Comparison of ENCODE assay signal across 8 cellular contexts in the genomic region with DNA sequence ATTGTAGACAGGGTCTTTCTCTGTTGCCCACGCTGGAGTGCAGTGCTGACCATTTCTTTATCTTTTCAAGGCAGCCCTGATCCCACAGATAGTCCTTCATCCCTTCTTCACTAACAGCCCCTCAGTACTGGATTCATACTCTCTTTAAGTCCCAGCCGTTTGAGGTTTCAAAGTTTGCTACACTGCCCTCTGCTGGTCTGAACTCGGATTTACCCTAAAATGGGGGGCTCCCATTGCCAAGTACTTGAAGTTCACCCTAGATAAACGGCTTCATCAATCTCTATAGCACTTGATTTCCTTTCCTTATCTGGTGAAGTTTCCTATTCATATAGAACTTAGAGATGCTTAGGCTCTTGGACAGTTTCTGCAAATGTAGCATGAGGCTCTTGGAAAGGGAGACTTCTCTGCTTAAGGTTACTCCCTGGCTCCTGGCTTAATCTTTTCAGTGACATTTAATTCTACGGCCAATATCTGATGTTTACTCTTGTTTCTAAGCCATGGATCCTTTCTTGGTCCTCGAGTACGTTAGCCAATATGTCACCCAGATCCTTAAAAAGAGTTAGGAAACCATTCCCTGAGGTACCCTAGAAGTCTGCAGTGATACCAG.
A peak's percentile ranks its signal among the peaks of the same experiment; 100 is the strongest.
DNase-seq lines count a peak whose midpoint lies in the region; ATAC-seq and TF ChIP-seq lines count a peak whose summit lies in the region.

No MANE protein-coding gene starts in this region.

- DNase-seq in AML-193 (lab: John Stamatoyannopoulos, UW) = peak; percentile 63 to 78
- peak; percentile 24 for DNase-seq in LoVo (ENCODE audit: low spot score)
- DNase-seq in activated naive CD4-positive, alpha-beta T cell treated with anti-CD3 and anti-CD28 coated beads, Interleukin-2, amount 10 ng/mL, durations not matched to agents 7 days and 5 days = peak; percentile 73
- peak; percentile 36 for DNase-seq in hepatic stellate cell (ENCODE audit: low spot score)
- DNase-seq in stimulated activated CD4-positive, alpha-beta T cell treated with anti-CD3 and anti-CD28 coated beads, Interleukin-15, amount 100 ng/mL, for 48 hours (ENCODE audit: low read depth in 2 of 2) = peak; percentile 29 to 42

- CTCF ChIA-PET in activated naive CD4-positive, alpha-beta T cell treated with anti-CD3 and anti-CD28 coated beads, Interleukin-2, amount 10 ng/mL, durations not matched to agents 7 days and 5 days (lab: Charles Lee) = interaction anchor here (1.0 to 4.3 kb wide), 4 partner anchors 8 to 337 kb away, joined by 3 to 21 read pairs (median 19); no protein-coding TSS in a partner anchor

- no peaks in the 10 kb centered on the region for H3K36me3 Mint-ChIP-seq in activated naive CD4-positive, alpha-beta T cell treated with anti-CD3 and anti-CD28 coated beads, Interleukin-2, amount 10 ng/mL, durations not matched to agents 7 days and 5 days

- no peak overlapping the region for H3K27ac Mint-ChIP-seq in activated naive CD4-positive, alpha-beta T cell treated with anti-CD3 and anti-CD28 coated beads, Interleukin-2, amount 10 ng/mL, durations not matched to agents 7 days and 5 days

- ATAC-seq in GM19043 (IDR thresholded peaks at IDR 0.05; ENCODE audit: low read depth, unreplicated experiment) = peak; percentile 86
- ATAC-seq in SK-N-SH treated with all-trans-retinoic acid at 6 μM for 48 hours = peak; percentile 94
- no peak for ATAC-seq in HG02840 (IDR thresholded peaks at IDR 0.05; ENCODE audit: low FRiP score, unreplicated experiment)

- peaks cover 8% of the 10 kb centered on the region for H3K27me3 Mint-ChIP-seq in activated naive CD4-positive, alpha-beta T cell treated with anti-CD3 and anti-CD28 coated beads, Interleukin-2, amount 10 ng/mL, durations not matched to agents 7 days and 5 days

- H3K9me3 Mint-ChIP-seq in activated naive CD4-positive, alpha-beta T cell treated with anti-CD3 and anti-CD28 coated beads, Interleukin-2, amount 10 ng/mL, durations not matched to agents 7 days and 5 days = no peaks in the 10 kb centered on the region

- no peak overlapping the region for H3K4me3 Mint-ChIP-seq in activated naive CD4-positive, alpha-beta T cell treated with anti-CD3 and anti-CD28 coated beads, Interleukin-2, amount 10 ng/mL, durations not matched to agents 7 days and 5 days

- no peaks in the 10 kb centered on the region for H3K4me1 Mint-ChIP-seq in activated naive CD4-positive, alpha-beta T cell treated with anti-CD3 and anti-CD28 coated beads, Interleukin-2, amount 10 ng/mL, durations not matched to agents 7 days and 5 days

TF ChIP-seq in SK-N-SH treated with all-trans-retinoic acid at 6 μM for 48 hours, 23 proteins besides CTCF, POLR2A, EP300 and RAD21:
- TF ChIP-seq, protein P1, sequence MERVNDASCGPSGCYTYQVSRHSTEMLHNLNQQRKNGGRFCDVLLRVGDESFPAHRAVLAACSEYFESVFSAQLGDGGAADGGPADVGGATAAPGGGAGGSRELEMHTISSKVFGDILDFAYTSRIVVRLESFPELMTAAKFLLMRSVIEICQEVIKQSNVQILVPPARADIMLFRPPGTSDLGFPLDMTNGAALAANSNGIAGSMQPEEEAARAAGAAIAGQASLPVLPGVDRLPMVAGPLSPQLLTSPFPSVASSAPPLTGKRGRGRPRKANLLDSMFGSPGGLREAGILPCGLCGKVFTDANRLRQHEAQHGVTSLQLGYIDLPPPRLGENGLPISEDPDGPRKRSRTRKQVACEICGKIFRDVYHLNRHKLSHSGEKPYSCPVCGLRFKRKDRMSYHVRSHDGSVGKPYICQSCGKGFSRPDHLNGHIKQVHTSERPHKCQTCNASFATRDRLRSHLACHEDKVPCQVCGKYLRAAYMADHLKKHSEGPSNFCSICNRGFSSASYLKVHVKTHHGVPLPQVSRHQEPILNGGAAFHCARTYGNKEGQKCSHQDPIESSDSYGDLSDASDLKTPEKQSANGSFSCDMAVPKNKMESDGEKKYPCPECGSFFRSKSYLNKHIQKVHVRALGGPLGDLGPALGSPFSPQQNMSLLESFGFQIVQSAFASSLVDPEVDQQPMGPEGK (CRISPR knock-in tag; IDR thresholded peaks at IDR 0.05; ENCODE audit: borderline replicate concordance) = no peak
- TF ChIP-seq RARB (CRISPR knock-in tag; IDR thresholded peaks at IDR 0.05) (no peak), OSR1 (CRISPR knock-in tag; IDR thresholded peaks at IDR 0.05) (no peak), ZNF8 (CRISPR knock-in tag; IDR thresholded peaks at IDR 0.05) (no peak), ZNF565 (CRISPR knock-in tag; conservative IDR thresholded peaks at IDR 0.05; ENCODE audit: low read depth) (no peak), CSDC2 (CRISPR knock-in tag; IDR thresholded peaks at IDR 0.05) (no peak), PPARA (CRISPR knock-in tag; IDR thresholded peaks at IDR 0.05; ENCODE audit: borderline replicate concordance) (no peak), GLIS3 (CRISPR knock-in tag; IDR thresholded peaks at IDR 0.05) (no peak)
- TF ChIP-seq, protein P2, sequence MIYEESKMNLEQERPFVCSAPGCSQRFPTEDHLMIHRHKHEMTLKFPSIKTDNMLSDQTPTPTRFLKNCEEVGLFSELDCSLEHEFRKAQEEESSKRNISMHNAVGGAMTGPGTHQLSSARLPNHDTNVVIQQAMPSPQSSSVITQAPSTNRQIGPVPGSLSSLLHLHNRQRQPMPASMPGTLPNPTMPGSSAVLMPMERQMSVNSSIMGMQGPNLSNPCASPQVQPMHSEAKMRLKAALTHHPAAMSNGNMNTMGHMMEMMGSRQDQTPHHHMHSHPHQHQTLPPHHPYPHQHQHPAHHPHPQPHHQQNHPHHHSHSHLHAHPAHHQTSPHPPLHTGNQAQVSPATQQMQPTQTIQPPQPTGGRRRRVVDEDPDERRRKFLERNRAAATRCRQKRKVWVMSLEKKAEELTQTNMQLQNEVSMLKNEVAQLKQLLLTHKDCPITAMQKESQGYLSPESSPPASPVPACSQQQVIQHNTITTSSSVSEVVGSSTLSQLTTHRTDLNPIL (CRISPR knock-in tag; IDR thresholded peaks at IDR 0.05; ENCODE audit: low read depth) = no peak
- TF ChIP-seq, protein P3, sequence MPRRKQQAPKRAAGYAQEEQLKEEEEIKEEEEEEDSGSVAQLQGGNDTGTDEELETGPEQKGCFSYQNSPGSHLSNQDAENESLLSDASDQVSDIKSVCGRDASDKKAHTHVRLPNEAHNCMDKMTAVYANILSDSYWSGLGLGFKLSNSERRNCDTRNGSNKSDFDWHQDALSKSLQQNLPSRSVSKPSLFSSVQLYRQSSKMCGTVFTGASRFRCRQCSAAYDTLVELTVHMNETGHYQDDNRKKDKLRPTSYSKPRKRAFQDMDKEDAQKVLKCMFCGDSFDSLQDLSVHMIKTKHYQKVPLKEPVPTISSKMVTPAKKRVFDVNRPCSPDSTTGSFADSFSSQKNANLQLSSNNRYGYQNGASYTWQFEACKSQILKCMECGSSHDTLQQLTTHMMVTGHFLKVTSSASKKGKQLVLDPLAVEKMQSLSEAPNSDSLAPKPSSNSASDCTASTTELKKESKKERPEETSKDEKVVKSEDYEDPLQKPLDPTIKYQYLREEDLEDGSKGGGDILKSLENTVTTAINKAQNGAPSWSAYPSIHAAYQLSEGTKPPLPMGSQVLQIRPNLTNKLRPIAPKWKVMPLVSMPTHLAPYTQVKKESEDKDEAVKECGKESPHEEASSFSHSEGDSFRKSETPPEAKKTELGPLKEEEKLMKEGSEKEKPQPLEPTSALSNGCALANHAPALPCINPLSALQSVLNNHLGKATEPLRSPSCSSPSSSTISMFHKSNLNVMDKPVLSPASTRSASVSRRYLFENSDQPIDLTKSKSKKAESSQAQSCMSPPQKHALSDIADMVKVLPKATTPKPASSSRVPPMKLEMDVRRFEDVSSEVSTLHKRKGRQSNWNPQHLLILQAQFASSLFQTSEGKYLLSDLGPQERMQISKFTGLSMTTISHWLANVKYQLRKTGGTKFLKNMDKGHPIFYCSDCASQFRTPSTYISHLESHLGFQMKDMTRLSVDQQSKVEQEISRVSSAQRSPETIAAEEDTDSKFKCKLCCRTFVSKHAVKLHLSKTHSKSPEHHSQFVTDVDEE (CRISPR knock-in tag; IDR thresholded peaks at IDR 0.05) = no peak
